ENCODE assay signal across 14 cellular contexts in genomic region chr10:5285186-5285585, GRCh38.
"Had no signal": no experiment of that assay in that cellular context is flagged by ENCODE, and none has a peak within 500 bp of the region (broad histone marks: within the 10 kb centered on the region; RNA-seq: fewer than 3 reads in every experiment).

No MANE protein-coding gene starts in this region.

- H3K9me3 ChIP-seq: adrenal gland, lower lobe of right lung, mucosa of descending colon, suprapubic skin, upper lobe of right lung had no signal

- DNase-seq: activated CD4-positive, alpha-beta T cell treated with anti-CD3 and anti-CD28 coated beads, Interleukin-2, amount 50 U/mL, for 48 hours; activated CD4-positive, CD25-positive, alpha-beta regulatory T cell treated with anti-CD3 and anti-CD28 coated beads, Interleukin-2, amount 50 U/mL, for 72 hours; activated naive CD4-positive, alpha-beta T cell treated with Interleukin-2 at 50 U/mL for 16 hours; adrenal gland; effector memory CD8-positive, alpha-beta T cell; left cardiac atrium; lower lobe of right lung; mucosa of descending colon; naive thymus-derived CD8-positive, alpha-beta T cell; stimulated activated CD4-positive, alpha-beta T cell treated with anti-CD3 and anti-CD28 coated beads, Interleukin-2, amount 100 ng/mL, for 48 hours; stimulated activated naive CD8-positive, alpha-beta T cell treated with anti-CD3 and anti-CD28 coated beads, Interleukin-15, Interleukin-2, amounts not matched to agents 100 U/mL and 50 U/mL, for 24 hours; upper lobe of right lung had no signal

- H3K27ac ChIP-seq: adrenal gland, coronary artery, suprapubic skin, upper lobe of right lung had no signal

- H3K36me3 ChIP-seq: adrenal gland, lower lobe of right lung, suprapubic skin, upper lobe of right lung had no signal

- H3K27me3 ChIP-seq: adrenal gland, suprapubic skin, upper lobe of right lung had no signal

- H3K4me1 ChIP-seq: adrenal gland, upper lobe of right lung had no signal

- H3K4me3 ChIP-seq: adrenal gland, coronary artery, lower lobe of right lung, mucosa of descending colon, suprapubic skin, upper lobe of right lung had no signal

- H3K36me3 Mint-ChIP-seq: naive thymus-derived CD8-positive, alpha-beta T cell had no signal
